8 cellular contexts compared by ENCODE assay signal in genomic region chr6:14799928-14800327, GRCh38.
DNase-seq lines count a peak whose midpoint lies in the region; ATAC-seq, FAIRE-seq and TF ChIP-seq lines count a peak whose summit lies in the region.

No MANE protein-coding gene starts in this region.

- H3K4me1 Mint-ChIP-seq in activated CD4-positive, alpha-beta memory T cell treated with anti-CD3 and anti-CD28 coated beads for 36 hours (ENCODE audit: low read depth): peaks cover 2% of the 10 kb centered on the region

- peak; percentile 65 for DNase-seq in DMS53 treated with DMSO at 0.1 percent for 48 hours (lab: John Stamatoyannopoulos, UW; ENCODE audit: unreplicated experiment)
- DNase-seq in H54 (ENCODE audit: insufficient read length, low spot score): peak; percentile 54
- peak; percentile 78 for DNase-seq in NCI-H2171 treated with DMSO at 0.1 percent for 48 hours (lab: John Stamatoyannopoulos, UW)
- DNase-seq in activated CD4-positive, alpha-beta memory T cell treated with anti-CD3 and anti-CD28 coated beads for 36 hours: peak; percentile 52
- DNase-seq in prostate gland (ENCODE audit: low spot score): peak; percentile 16

- TF ChIP-seq POLR2A in H54 (IDR thresholded peaks at IDR 0.05; ENCODE audit: low read depth, low read length) (no peak), gastroesophageal sphincter (IDR thresholded peaks at IDR 0.05) (no peak), prostate gland (IDR thresholded peaks at IDR 0.05) (no peak)

- no peaks in the 10 kb centered on the region for H3K27me3 ChIP-seq in gastroesophageal sphincter
- H3K27me3 ChIP-seq in prostate gland (replicated peaks; ENCODE audit: insufficient read depth): no peaks in the 10 kb centered on the region

- H3K27me3 Mint-ChIP-seq in activated CD4-positive, alpha-beta memory T cell treated with anti-CD3 and anti-CD28 coated beads for 36 hours: peaks cover 3% of the 10 kb centered on the region

- H3K27ac ChIP-seq in gastroesophageal sphincter (no peak overlapping the region), prostate gland (no peak overlapping the region)

- TF ChIP-seq CTCF in gastroesophageal sphincter (IDR thresholded peaks at IDR 0.05) (no peak), prostate gland (IDR thresholded peaks at IDR 0.05) (no peak)

- CTCF ChIA-PET in activated CD4-positive, alpha-beta memory T cell treated with anti-CD3 and anti-CD28 coated beads for 36 hours (lab: Charles Lee): no interaction called here

- intact Hi-C loops in activated CD4-positive, alpha-beta memory T cell treated with anti-CD3 and anti-CD28 coated beads for 36 hours (cut with micrococcal nuclease): no loop called here
- intact Hi-C loops in prostate gland (cut with DNase I): no loop called here

- H3K4me3 ChIP-seq in gastroesophageal sphincter (no peak overlapping the region), prostate gland (no peak overlapping the region)

- no peaks in the 10 kb centered on the region for H3K36me3 ChIP-seq in gastroesophageal sphincter
- H3K36me3 ChIP-seq in prostate gland: no peaks in the 10 kb centered on the region

- POLR2A ChIA-PET in activated CD4-positive, alpha-beta memory T cell treated with anti-CD3 and anti-CD28 coated beads for 36 hours (lab: Charles Lee): no interaction called here

- no peaks in the 10 kb centered on the region for H3K9me3 Mint-ChIP-seq in activated CD4-positive, alpha-beta memory T cell treated with anti-CD3 and anti-CD28 coated beads for 36 hours

- peak; percentile 55 for FAIRE-seq in H54 (lab: Jason Lieb, UNC)

- no peak overlapping the region for H3K27ac Mint-ChIP-seq in activated CD4-positive, alpha-beta memory T cell treated with anti-CD3 and anti-CD28 coated beads for 36 hours

- ATAC-seq in gastroesophageal sphincter: peak; percentile 87
- ATAC-seq in GM18858 (IDR thresholded peaks at IDR 0.05; ENCODE audit: unreplicated experiment): no peak
- no peak for ATAC-seq in HG02852 (IDR thresholded peaks at IDR 0.05; ENCODE audit: unreplicated experiment)

- H3K4me3 Mint-ChIP-seq in activated CD4-positive, alpha-beta memory T cell treated with anti-CD3 and anti-CD28 coated beads for 36 hours: no peak overlapping the region

- no peaks in the 10 kb centered on the region for H3K36me3 Mint-ChIP-seq in activated CD4-positive, alpha-beta memory T cell treated with anti-CD3 and anti-CD28 coated beads for 36 hours

- H3K9me3 ChIP-seq in gastroesophageal sphincter (no peaks in the 10 kb centered on the region), prostate gland (no peaks in the 10 kb centered on the region)

- H3K4me1 ChIP-seq in gastroesophageal sphincter (peaks cover 0 to 21% (median 1%) of the 10 kb centered on the region in 3 donors), prostate gland (replicated peaks) (no peaks in the 10 kb centered on the region)

- no peak for TF ChIP-seq EP300 in gastroesophageal sphincter (IDR thresholded peaks at IDR 0.05)

Comparison
In these comparisons a context has a peak if more than half of its experiments do, and no peak if none do; other contexts are left out.
1. DNase-seq: peak in every context shown above with its lines; median percentile 78 in NCI-H2171 treated with DMSO at 0.1 percent for 48 hours; 65 in DMS53 treated with DMSO at 0.1 percent for 48 hours; 54 in H54; 52 in activated CD4-positive, alpha-beta memory T cell treated with anti-CD3 and anti-CD28 coated beads for 36 hours; 16 in prostate gland.